Comparison of ENCODE assay signal across 8 cellular contexts in genomic region chr9:129997706-129998105, GRCh38. TPM values are rescaled to one million over a fixed set of nuclear protein-coding genes. Genes with fewer than 3 reads are reported as not detected.
DNase-seq lines count a peak whose midpoint lies in the region; ATAC-seq, FAIRE-seq and TF ChIP-seq lines count a peak whose summit lies in the region.
"Not testable (repeated sequence)": the region's sequence is repeated elsewhere in the genome, so short reads cannot be mapped to it uniquely, and the experiment has no call there.

No MANE protein-coding gene starts in this region.

- peak; percentile 26; the same call in 1 of the 2 replicates for TF ChIP-seq POLR2A in GM12892 (IDR thresholded peaks at IDR 0.05; ENCODE audit: low read depth, low read length)
- not testable (repeated sequence) for TF ChIP-seq POLR2A in gastroesophageal sphincter (IDR thresholded peaks at IDR 0.05)

- DNase-seq in CD4-positive, alpha-beta T cell; GM12892 (ENCODE audit: insufficient read length); activated CD4-positive, alpha-beta memory T cell treated with anti-CD3 and anti-CD28 coated beads for 36 hours; activated naive CD8-positive, alpha-beta T cell treated with anti-CD3 and anti-CD28 coated beads, Interleukin-2, amount 50 U/mL, for 24 hours; stimulated activated effector memory CD8-positive, alpha-beta T cell treated with anti-CD3 and anti-CD28 coated beads, Interleukin-12 subunit alpha, Interleukin-12 subunit beta, amount 100 ng/mL, for 72 hours (ENCODE audit: low spot score in 2 of 2): not testable (repeated sequence)
- DNase-seq in SJSA1 (ENCODE audit: low read depth in 1 of 2, low spot score in 2 of 2) = peak; percentile 62 to 70

- not testable (repeated sequence) for H3K9me3 ChIP-seq in CD4-positive, alpha-beta T cell (ENCODE audit: control insufficient read depth, low read length); SJSA1 (replicated peaks); gastroesophageal sphincter

- intact Hi-C loops in CD4-positive, alpha-beta T cell (cut with DNase I, micrococcal nuclease) = loop anchor here in 1 of 2 experiments (5.0 kb wide), 1 partner anchor 35 kb away; no protein-coding TSS in a partner anchor
- intact Hi-C loops in activated CD4-positive, alpha-beta memory T cell treated with anti-CD3 and anti-CD28 coated beads for 36 hours (cut with micrococcal nuclease) = not testable (repeated sequence)

- H3K27me3 Mint-ChIP-seq in CD4-positive, alpha-beta T cell; activated CD4-positive, alpha-beta memory T cell treated with anti-CD3 and anti-CD28 coated beads for 36 hours; activated T-helper 17 cell treated with anti-CD3 and anti-CD28 coated beads, Interleukin-2, amount 50 U/mL, for 72 hours; activated naive CD8-positive, alpha-beta T cell treated with anti-CD3 and anti-CD28 coated beads, Interleukin-2, amount 50 U/mL, for 24 hours: not testable (repeated sequence)

- not testable (repeated sequence) for H3K4me3 ChIP-seq in SJSA1, gastroesophageal sphincter

- H3K36me3 Mint-ChIP-seq in CD4-positive, alpha-beta T cell (ENCODE audit: low read depth) = peaks cover 64% of the 10 kb centered on the region
- peaks cover 41% of the 10 kb centered on the region for H3K36me3 Mint-ChIP-seq in activated CD4-positive, alpha-beta memory T cell treated with anti-CD3 and anti-CD28 coated beads for 36 hours
- peaks cover 99% of the 10 kb centered on the region for H3K36me3 Mint-ChIP-seq in activated T-helper 17 cell treated with anti-CD3 and anti-CD28 coated beads, Interleukin-2, amount 50 U/mL, for 72 hours (ENCODE audit: low read depth)
- H3K36me3 Mint-ChIP-seq in activated naive CD8-positive, alpha-beta T cell treated with anti-CD3 and anti-CD28 coated beads, Interleukin-2, amount 50 U/mL, for 24 hours (ENCODE audit: low read depth) = peaks cover 47% of the 10 kb centered on the region
- not testable (repeated sequence) for H3K36me3 Mint-ChIP-seq in stimulated activated effector memory CD8-positive, alpha-beta T cell treated with anti-CD3 and anti-CD28 coated beads, Interleukin-12 subunit alpha, Interleukin-12 subunit beta, amount 100 ng/mL, for 72 hours

- ATAC-seq in CD4-positive, alpha-beta T cell (ENCODE audit: poor library complexity); activated T-helper 17 cell treated with anti-CD3 and anti-CD28 coated beads, Interleukin-2, amount 50 U/mL, for 72 hours (replicated peaks); activated naive CD8-positive, alpha-beta T cell treated with anti-CD3 and anti-CD28 coated beads, Interleukin-2, amount 50 U/mL, for 24 hours; gastroesophageal sphincter; stimulated activated effector memory CD8-positive, alpha-beta T cell treated with anti-CD3 and anti-CD28 coated beads, Interleukin-12 subunit alpha, Interleukin-12 subunit beta, amount 100 ng/mL, for 72 hours: not testable (repeated sequence)

- not testable (repeated sequence) for H3K9me3 Mint-ChIP-seq in CD4-positive, alpha-beta T cell; activated CD4-positive, alpha-beta memory T cell treated with anti-CD3 and anti-CD28 coated beads for 36 hours; activated T-helper 17 cell treated with anti-CD3 and anti-CD28 coated beads, Interleukin-2, amount 50 U/mL, for 72 hours; activated naive CD8-positive, alpha-beta T cell treated with anti-CD3 and anti-CD28 coated beads, Interleukin-2, amount 50 U/mL, for 24 hours; stimulated activated effector memory CD8-positive, alpha-beta T cell treated with anti-CD3 and anti-CD28 coated beads, Interleukin-12 subunit alpha, Interleukin-12 subunit beta, amount 100 ng/mL, for 72 hours

- not testable (repeated sequence) for H3K27me3 ChIP-seq in CD4-positive, alpha-beta T cell (ENCODE audit: control insufficient read depth, insufficient read depth, low read length); SJSA1 (replicated peaks); gastroesophageal sphincter

- TF ChIP-seq CTCF in CD4-positive, alpha-beta T cell (IDR thresholded peaks at IDR 0.05); gastroesophageal sphincter (IDR thresholded peaks at IDR 0.05): not testable (repeated sequence)

- CTCF ChIA-PET in CD4-positive, alpha-beta T cell (lab: Charles Lee) = interaction anchor here (1.2 to 6.0 kb wide), 2 partner anchors 33 to 112 kb away, joined by 3 to 27 read pairs; no protein-coding TSS in a partner anchor
- CTCF ChIA-PET in activated CD4-positive, alpha-beta memory T cell treated with anti-CD3 and anti-CD28 coated beads for 36 hours (lab: Charles Lee) = interaction anchor here (0.7 to 1.7 kb wide), 4 partner anchors 10 to 61 kb away, joined by 3 to 7 read pairs (median 4); no protein-coding TSS in a partner anchor

- POLR2A ChIA-PET in CD4-positive, alpha-beta T cell (lab: Charles Lee) = interaction anchor here (0.6 to 2.5 kb wide), 7 partner anchors 11 to 79 kb away, joined by 3 to 10 read pairs (median 3); no protein-coding TSS in a partner anchor
- POLR2A ChIA-PET in activated CD4-positive, alpha-beta memory T cell treated with anti-CD3 and anti-CD28 coated beads for 36 hours (lab: Charles Lee) = interaction anchor here (0.6 to 6.3 kb wide), 10 partner anchors 11 to 1226 kb away, joined by 3 to 60 read pairs (median 10); partner anchors contain the start of genes FNBP1 and ZER1

- not testable (repeated sequence) for TF ChIP-seq EP300 in gastroesophageal sphincter (IDR thresholded peaks at IDR 0.05)

- WGBS in gastroesophageal sphincter (ENCODE audit: low coverage in 1 of 2), 2 donors = 100% methylated on average over 3 of the region's 3 CpGs; no CpG with 5 or more reads in 1 of the 2 donors

- not testable (repeated sequence) for H3K36me3 ChIP-seq in SJSA1
- H3K36me3 ChIP-seq in gastroesophageal sphincter = peaks cover 0 to 16% of the 10 kb centered on the region in 2 donors

- H3K27ac ChIP-seq in CD4-positive, alpha-beta T cell (ENCODE audit: low read depth, low read length); SJSA1: not testable (repeated sequence)
- H3K27ac ChIP-seq in gastroesophageal sphincter = peak overlapping the region in 3 of 4 donors; percentile 29 to 83 (median 76)

- FAIRE-seq in GM12892 (lab: Jason Lieb, UNC) = not testable (repeated sequence)

- H3K4me1 Mint-ChIP-seq in CD4-positive, alpha-beta T cell (ENCODE audit: low read depth) = peaks cover 77% of the 10 kb centered on the region
- H3K4me1 Mint-ChIP-seq in activated CD4-positive, alpha-beta memory T cell treated with anti-CD3 and anti-CD28 coated beads for 36 hours (ENCODE audit: low read depth) = peaks cover 74% of the 10 kb centered on the region
- H3K4me1 Mint-ChIP-seq in activated T-helper 17 cell treated with anti-CD3 and anti-CD28 coated beads, Interleukin-2, amount 50 U/mL, for 72 hours = peaks cover 42% of the 10 kb centered on the region
- H3K4me1 Mint-ChIP-seq in activated naive CD8-positive, alpha-beta T cell treated with anti-CD3 and anti-CD28 coated beads, Interleukin-2, amount 50 U/mL, for 24 hours = peaks cover 83% of the 10 kb centered on the region
- H3K4me1 Mint-ChIP-seq in stimulated activated effector memory CD8-positive, alpha-beta T cell treated with anti-CD3 and anti-CD28 coated beads, Interleukin-12 subunit alpha, Interleukin-12 subunit beta, amount 100 ng/mL, for 72 hours = peaks cover 73% of the 10 kb centered on the region

- peak overlapping the region; percentile 69 for H3K27ac Mint-ChIP-seq in CD4-positive, alpha-beta T cell
- H3K27ac Mint-ChIP-seq in activated CD4-positive, alpha-beta memory T cell treated with anti-CD3 and anti-CD28 coated beads for 36 hours = peak overlapping the region; percentile 84
- H3K27ac Mint-ChIP-seq in activated T-helper 17 cell treated with anti-CD3 and anti-CD28 coated beads, Interleukin-2, amount 50 U/mL, for 72 hours = peak overlapping the region; percentile 96
- H3K27ac Mint-ChIP-seq in activated naive CD8-positive, alpha-beta T cell treated with anti-CD3 and anti-CD28 coated beads, Interleukin-2, amount 50 U/mL, for 24 hours = peak overlapping the region; percentile 69
- peak overlapping the region; percentile 95 for H3K27ac Mint-ChIP-seq in stimulated activated effector memory CD8-positive, alpha-beta T cell treated with anti-CD3 and anti-CD28 coated beads, Interleukin-12 subunit alpha, Interleukin-12 subunit beta, amount 100 ng/mL, for 72 hours

- H3K4me3 Mint-ChIP-seq in CD4-positive, alpha-beta T cell; activated CD4-positive, alpha-beta memory T cell treated with anti-CD3 and anti-CD28 coated beads for 36 hours; activated naive CD8-positive, alpha-beta T cell treated with anti-CD3 and anti-CD28 coated beads, Interleukin-2, amount 50 U/mL, for 24 hours: not testable (repeated sequence)
- peak overlapping the region; percentile 80 for H3K4me3 Mint-ChIP-seq in activated T-helper 17 cell treated with anti-CD3 and anti-CD28 coated beads, Interleukin-2, amount 50 U/mL, for 72 hours
- peak overlapping the region; percentile 71 for H3K4me3 Mint-ChIP-seq in stimulated activated effector memory CD8-positive, alpha-beta T cell treated with anti-CD3 and anti-CD28 coated beads, Interleukin-12 subunit alpha, Interleukin-12 subunit beta, amount 100 ng/mL, for 72 hours

- H3K4me1 ChIP-seq in SJSA1 (replicated peaks) (peaks cover 23% of the 10 kb centered on the region), gastroesophageal sphincter (peaks cover 4 to 94% (median 27%) of the 10 kb centered on the region in 3 donors)

RNA-seq across cellular contexts. Expression of gene FNBP1, which starts 45.3 kb away (rescaled TPM):
- total RNA-seq in CD4-positive, alpha-beta T cell = 100 to 1,000 TPM; 166 to 181 TPM
- 346 TPM for polyA plus RNA-seq in GM12892 (2012; ENCODE audit: missing spikeins)
- 24.3 and 27.4 TPM in 2 replicates for total RNA-seq in SJSA1 (2014; rRNA removed; shearing (Covaris generic))
- total RNA-seq in activated CD4-positive, alpha-beta memory T cell treated with anti-CD3 and anti-CD28 coated beads for 36 hours = 100 to 1,000 TPM; 215 to 228 TPM
- total RNA-seq in activated T-helper 17 cell treated with anti-CD3 and anti-CD28 coated beads, Interleukin-2, amount 50 U/mL, for 72 hours = 100 to 1,000 TPM; 173 to 492 TPM
- 100 to 1,000 TPM; 119 to 343 (median 188) TPM for total RNA-seq in gastroesophageal sphincter

RNA-seq across cellular contexts. Expression of gene GPR107, which starts 56.0 kb away (rescaled TPM):
- 10 to 100 TPM; 18.9 to 19.2 TPM for total RNA-seq in CD4-positive, alpha-beta T cell
- polyA plus RNA-seq in GM12892 (2012; ENCODE audit: missing spikeins) = 9.3 TPM
- total RNA-seq in SJSA1 (2014; rRNA removed; shearing (Covaris generic)) = 16.1 and 25.5 TPM in 2 replicates
- 10 to 100 TPM; 20.7 to 22.8 TPM for total RNA-seq in activated CD4-positive, alpha-beta memory T cell treated with anti-CD3 and anti-CD28 coated beads for 36 hours
- total RNA-seq in activated T-helper 17 cell treated with anti-CD3 and anti-CD28 coated beads, Interleukin-2, amount 50 U/mL, for 72 hours = 10 to 100 TPM; 28.1 to 32.6 TPM
- total RNA-seq in gastroesophageal sphincter = 10 to 100 TPM; 24.2 to 38.4 (median 30.4) TPM
